In the genomic region with DNA sequence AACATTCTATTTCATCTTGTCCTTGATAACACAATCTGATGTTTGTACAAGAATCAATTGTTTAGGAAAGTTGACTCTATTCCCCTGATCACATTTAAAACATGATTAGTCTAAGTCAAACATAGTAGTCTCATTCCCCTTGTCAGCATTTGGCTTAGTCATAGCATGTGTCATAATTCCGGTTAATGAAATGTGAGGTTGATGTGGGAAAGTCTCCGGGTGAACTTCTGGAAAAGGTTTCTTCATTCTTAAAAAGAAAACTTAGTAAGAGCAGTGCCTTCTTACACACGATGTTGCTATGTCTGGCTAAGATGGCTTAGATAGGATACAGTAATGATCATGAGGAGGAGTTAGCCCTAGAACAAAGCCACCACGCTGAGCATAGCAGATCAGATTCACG, we compare ENCODE assay signal across 12 cellular contexts.
A peak's percentile ranks its signal among the peaks of the same experiment; 100 is the strongest.
DNase-seq lines count a peak whose midpoint lies in the region; ATAC-seq and TF ChIP-seq lines count a peak whose summit lies in the region.
"Had no signal": no experiment of that assay in that cellular context is flagged by ENCODE, and none has a peak within 500 bp of the region (broad histone marks: within the 10 kb centered on the region; RNA-seq: fewer than 3 reads in every experiment).

No MANE protein-coding gene starts in this region.

- no peaks in the 10 kb centered on the region for H3K9me3 ChIP-seq in left ventricle myocardium inferior (replicated peaks)
- H3K9me3 ChIP-seq: prostate gland had no signal

- TF ChIP-seq CTCF in left ventricle myocardium inferior (IDR thresholded peaks at IDR 0.05; ENCODE audit: borderline replicate concordance): no peak

- ATAC-seq in Right ventricle myocardium inferior: peak; percentile 26
- peak; percentile 70 to 87 for ATAC-seq in left cardiac atrium
- ATAC-seq in GM18868 (IDR thresholded peaks at IDR 0.05; ENCODE audit: unreplicated experiment): no peak

- H3K27me3 ChIP-seq in left ventricle myocardium inferior (ENCODE audit: low read depth): no peaks in the 10 kb centered on the region

- H3K4me3 ChIP-seq in left ventricle myocardium inferior: no peak overlapping the region
- H3K4me3 ChIP-seq: prostate gland, SK-N-MC had no signal

- DNase-seq in Right ventricle myocardium inferior (ENCODE audit: missing footprints) (no peak), left ventricle myocardium inferior (no peak), amniotic stem cell (lab: John Stamatoyannopoulos, UW) (peak; percentile 84), left cardiac atrium (no peak), NOMO-1 treated with DMSO at 0.1 percent for 48 hours (lab: John Stamatoyannopoulos, UW; ENCODE audit: unreplicated experiment) (no peak), retina (no peak), RPMI8226 (no peak)
- DNase-seq: AML-193, NCI-H2081 had no signal

- H3K36me3 ChIP-seq in left ventricle myocardium inferior: no peaks in the 10 kb centered on the region
- H3K36me3 ChIP-seq: prostate gland had no signal

- intact Hi-C loops in Right ventricle myocardium inferior (cut with DNase I): no loop called here
- intact Hi-C loops in left ventricle myocardium inferior (cut with micrococcal nuclease): no loop called here
- intact Hi-C loops in left cardiac atrium (cut with DNase I): loop anchor here in 1 of 2 donors (10.0 kb wide), 1 partner anchor 96 kb away; no protein-coding TSS in a partner anchor

- H3K4me1 ChIP-seq in left ventricle myocardium inferior: no peaks in the 10 kb centered on the region
- H3K4me1 ChIP-seq: prostate gland had no signal

- H3K27ac ChIP-seq in left ventricle myocardium inferior (replicated peaks): no peak overlapping the region
- H3K27ac ChIP-seq: prostate gland, SK-N-MC had no signal
